In the genomic region with DNA sequence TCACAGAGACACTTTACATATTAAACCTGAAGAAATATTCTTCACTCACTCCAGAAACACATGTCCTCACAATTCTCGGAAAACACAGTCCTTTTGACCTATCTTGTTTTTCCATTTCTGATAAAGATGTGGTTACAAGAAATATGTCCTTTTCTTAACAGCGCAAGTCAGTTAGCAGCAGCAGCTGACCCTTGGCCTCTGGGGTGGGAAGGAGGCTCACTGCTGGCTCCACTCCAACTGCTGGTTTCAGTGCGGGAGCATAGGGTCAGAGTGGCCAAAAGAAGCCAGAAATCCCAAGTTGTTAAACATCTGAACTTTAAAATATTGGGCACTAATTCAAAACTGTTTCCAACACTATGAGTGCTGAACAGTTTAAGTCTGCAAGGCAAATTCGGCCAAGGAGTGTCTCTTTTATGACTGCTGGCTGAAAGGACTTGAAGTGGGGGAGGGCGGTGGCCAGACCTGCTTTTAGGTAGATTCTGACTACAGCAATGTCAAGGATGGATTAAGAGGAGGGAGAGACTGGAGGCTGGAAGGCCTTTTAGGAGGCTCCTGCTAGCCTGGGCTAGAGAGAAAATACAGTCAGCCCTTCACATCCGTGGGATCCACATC, we compare ENCODE assay signal across 18 cellular contexts. TPM values are rescaled to one million over a fixed set of nuclear protein-coding genes. Genes with fewer than 3 reads are reported as not detected.
A peak's percentile ranks its signal among the peaks of the same experiment; 100 is the strongest.
DNase-seq lines count a peak whose midpoint lies in the region; ATAC-seq, FAIRE-seq and TF ChIP-seq lines count a peak whose summit lies in the region.
"Had no signal": no experiment of that assay in that cellular context is flagged by ENCODE, and none has a peak within 500 bp of the region (broad histone marks: within the 10 kb centered on the region; RNA-seq: fewer than 3 reads in every experiment).

No MANE protein-coding gene starts in this region.

- H3K27me3 ChIP-seq in PC-3 (ENCODE audit: low read length) (no peaks in the 10 kb centered on the region), HepG2 (ENCODE audit: control insufficient read depth in 1 of 2, insufficient read depth in 2 of 2, low read length in 2 of 2) (no peaks in the 10 kb centered on the region), spleen (replicated peaks in 1 of 7) (no peaks in the 10 kb centered on the region)
- H3K27me3 ChIP-seq: ascending aorta had no signal

- H3K9me3 ChIP-seq in PC-3 (ENCODE audit: low read length) (no peaks in the 10 kb centered on the region), HepG2 (ENCODE audit: low read length) (no peaks in the 10 kb centered on the region), spleen (no peaks in the 10 kb centered on the region)
- H3K9me3 ChIP-seq: ascending aorta, prostate gland had no signal

- ATAC-seq in PC-3 (peak; percentile 18; the same call in 1 of the 2 replicates), HepG2 (no peak), GM21529 (IDR thresholded peaks at IDR 0.05; ENCODE audit: unreplicated experiment) (no peak)
- ATAC-seq: stimulated activated naive CD8-positive, alpha-beta T cell treated with anti-CD3 and anti-CD28 coated beads, Interleukin-15, amount 100 ng/mL, for 72 hours had no signal

- POLR2A ChIA-PET in PC-3 (lab: Charles Lee; ENCODE audit: unreplicated experiment) (no interaction called here), HepG2 (lab: Yijun Ruan, JAX) (interaction anchor here (1.0 kb wide), 1 partner anchor 59 kb away, joined by 3 read pairs; no protein-coding TSS in a partner anchor)

- H4K20me1 ChIP-seq in PC-3 (ENCODE audit: low read length) (no peaks in the 10 kb centered on the region), HepG2 (ENCODE audit: insufficient read depth, low read length) (no peaks in the 10 kb centered on the region)

- H3K27ac ChIP-seq in PC-3 (ENCODE audit: low read length) (peak overlapping the region; percentile 76), HepG2 (ENCODE audit: extremely low read length, insufficient read depth, low read length) (no peak overlapping the region), spleen (peak overlapping the region in 6 of 8 donors; percentile 1 to 76 (median 62))
- H3K27ac ChIP-seq: ascending aorta, C4-2B, prostate gland had no signal

- FAIRE-seq in HepG2 (lab: Jason Lieb, UNC) (peak; percentile 84), GM12891 (lab: Jason Lieb, UNC) (no peak)

- H3F3A ChIP-seq in PC-3 (ENCODE audit: low read length, unreplicated experiment), result peaks cover 6% of the 10 kb centered on the region

- DNase-seq in PC-3, result peak; percentile 46
- DNase-seq in erythroblast (lab: John Stamatoyannopoulos, UW), result peak; percentile 69 to 74
- DNase-seq in HepG2 (ENCODE audit: low spot score), result no peak
- no peak for DNase-seq in spleen
- DNase-seq in GM12891 (ENCODE audit: insufficient read length, low spot score), result no peak
- DNase-seq in NCI-H2196 treated with DMSO at 0.1 percent for 48 hours (lab: John Stamatoyannopoulos, UW; ENCODE audit: unreplicated experiment), result no peak
- no peak for DNase-seq in NCI-H82 (lab: John Stamatoyannopoulos, UW)
- DNase-seq: activated T-cell treated with anti-CD3 and anti-CD28 coated beads, Interleukin-2, amount 50 U/mL, for 24 hours; effector CD4-positive, alpha-beta T cell; HCEC 1CT; NCI-H1092; NCI-H524 treated with DMSO at 0.1 percent for 48 hours; SHP77 treated with DMSO at 0.1 percent for 48 hours; stimulated activated naive CD8-positive, alpha-beta T cell treated with anti-CD3 and anti-CD28 coated beads, Interleukin-15, amount 100 ng/mL, for 72 hours had no signal

- no peak for TF ChIP-seq EP300 in HepG2 (IDR thresholded peaks at IDR 0.05; ENCODE audit: low read depth in 2 of 2, low read length in 2 of 2)
- no peak for TF ChIP-seq EP300 in HepG2 (CRISPR knock-in tag; IDR thresholded peaks at IDR 0.05; ENCODE audit: borderline replicate concordance)

- no peaks in the 10 kb centered on the region for H3K9me2 ChIP-seq in PC-3 (replicated peaks; ENCODE audit: low read length)

- intact Hi-C loops in PC-3 (cut with micrococcal nuclease) (loop anchor here (2.0 kb wide), 1 partner anchor 30 kb away; a partner anchor contains a TSS), HepG2 (cut with micrococcal nuclease; ENCODE audit: unreplicated experiment) (no loop called here), spleen (cut with DNase I; ENCODE audit: low total_unique reads) (no loop called here)

- TF ChIP-seq RAD21 in HepG2 (CRISPR knock-in tag; IDR thresholded peaks at IDR 0.05), result no peak

- H2AFZ ChIP-seq in PC-3 (ENCODE audit: low read length), result no peak overlapping the region
- H2AFZ ChIP-seq in HepG2 (ENCODE audit: low read length), result no peak overlapping the region

- H3K36me3 ChIP-seq in PC-3 (ENCODE audit: low read depth, low read length) (peaks cover under 1% of the 10 kb centered on the region; the same call in 1 of the 2 replicates), HepG2 (replicated peaks in 1 of 2; ENCODE audit: control insufficient read depth in 1 of 2, insufficient read depth in 2 of 2, low read length in 2 of 2) (peaks cover under 1 to 11% of the 10 kb centered on the region in 2 experiments; a peak in 2 of 5 replicates), spleen (peaks cover 0 to 35% (median 7%) of the 10 kb centered on the region in 6 donors)

- H3K79me2 ChIP-seq in PC-3 (ENCODE audit: low read length) (no peaks in the 10 kb centered on the region), HepG2 (ENCODE audit: insufficient read depth, low read length) (no peaks in the 10 kb centered on the region)

- in situ Hi-C loops in HepG2 (cut with HindIII; ENCODE audit: extremely low pct_ligation_motif_present, low pct_unique_long_range_greater_than_20kb), result no loop called here

- TF ChIP-seq CTCF in PC-3 (conservative IDR thresholded peaks at IDR 0.05; ENCODE audit: low read depth, low read length) (no peak), HepG2 (CRISPR knock-in tag; IDR thresholded peaks at IDR 0.05) (no peak), spleen (IDR thresholded peaks at IDR 0.05 in 8 of 11, conservative IDR thresholded peaks at IDR 0.05 in 3 of 11) (no peak)

- WGBS in HepG2 (ENCODE audit: low lambda C conversion rate), result 40% methylated on average over 6 of the region's 6 CpGs
- WGBS in spleen, 5 donors, result 64 to 81% (median 74%) methylated on average over 6 of the region's 6 CpGs

- peaks cover 44% of the 10 kb centered on the region for H3K4me1 ChIP-seq in PC-3 (ENCODE audit: insufficient read depth, low read length)
- peaks cover 41% of the 10 kb centered on the region for H3K4me1 ChIP-seq in HepG2 (ENCODE audit: insufficient read depth, low read length)
- H3K4me1 ChIP-seq in spleen, result peaks cover 0 to 27% (median 4%) of the 10 kb centered on the region in 6 donors
- H3K4me1 ChIP-seq: prostate gland had no signal

- H3K4me2 ChIP-seq in PC-3 (ENCODE audit: low read length) (peak overlapping the region; percentile 58), HepG2 (ENCODE audit: low read depth, low read length) (peak overlapping the region; percentile 13; the same call in 1 of the 2 replicates)

- TF ChIP-seq POLR2A in erythroblast (IDR thresholded peaks at IDR 0.05; ENCODE audit: low read length), result no peak
- no peak for TF ChIP-seq POLR2A in HepG2 (IDR thresholded peaks at IDR 0.05; ENCODE audit: insufficient read depth in 1 of 2, low read depth in 2 of 2, low read length in 2 of 2)
- TF ChIP-seq POLR2A in spleen (IDR thresholded peaks at IDR 0.05), result no peak
- TF ChIP-seq POLR2A in GM12891 (IDR thresholded peaks at IDR 0.05; ENCODE audit: low read depth, low read length), result no peak

- CTCF ChIA-PET in PC-3 (lab: Charles Lee), result no interaction called here
- CTCF ChIA-PET in HepG2 (lab: Yijun Ruan, JAX; ENCODE audit: low intra/inter-chr PET ratio, low total read pairs), result interaction anchor here (1.1 kb wide), 1 partner anchor 59 kb away, joined by 4 read pairs; no protein-coding TSS in a partner anchor

- BruUV-seq in PC-3 (replicated peaks; lab: Mats Ljungman, UMichigan) (no TSS peak), HepG2 (replicated peaks; lab: Mats Ljungman, UMichigan) (no TSS peak)

- 0 out of 2 replicates have a peak overlapping the region, but pooled peaks have one; percentile 8 for H3K9ac ChIP-seq in PC-3 (ENCODE audit: low read length)
- H3K9ac ChIP-seq in HepG2 (ENCODE audit: insufficient read depth, low read depth, low read length), result no peak overlapping the region

- H3K4me3 ChIP-seq in PC-3 (ENCODE audit: low read length) (peak overlapping the region; percentile 17; the same call in 1 of the 2 replicates), HepG2 (replicated peaks in 1 of 3; ENCODE audit: insufficient read depth in 1 of 3, low read depth in 2 of 3, low read length in 3 of 3) (no peak overlapping the region), spleen (no peak overlapping the region)
- H3K4me3 ChIP-seq: ascending aorta, prostate gland had no signal

RNA-seq across cellular contexts. Expression of a gene that starts 12.3 kb away (rescaled TPM):
- 43.0 and 56.1 TPM in 2 replicates for total RNA-seq in PC-3 (2014; rRNA removed)
- 28.0 and 58.3 TPM in 2 replicates for total RNA-seq in HepG2 (2016; rRNA removed; fragmentation: Illumina TruSeq; extraction: Trizol)
- total RNA-seq in HepG2 (2016; cell fraction: cytosol; rRNA removed; fragmentation: Illumina TruSeq; extraction: Trizol; ENCODE audit: low read depth), result 13.7 and 15.2 TPM in 2 replicates
- total RNA-seq in HepG2 (2016; cell fraction: insoluble cytoplasmic fraction; rRNA removed; fragmentation: Illumina TruSeq; extraction: Trizol), result 22.8 and 61.4 TPM in 2 replicates
- 24.2 and 24.6 TPM in 2 replicates for total RNA-seq in HepG2 (2016; cell fraction: membrane; rRNA removed; fragmentation: Illumina TruSeq; extraction: Trizol)
- 65.4 and 81.2 TPM in 2 replicates for total RNA-seq in HepG2 (2016; cell fraction: nucleus; rRNA removed; fragmentation: Illumina TruSeq; extraction: Trizol)
- 132 and 137 TPM in 2 replicates for polyA plus RNA-seq in HepG2 (2011; rRNA removed)
- 96.3 and 120 TPM in 2 replicates for polyA plus RNA-seq in HepG2 (2011; cell fraction: cytosol; rRNA removed)
- polyA plus RNA-seq in HepG2 (2011; cell fraction: nucleus; rRNA removed), result 355 and 421 TPM in 2 replicates
- 76.8 and 81.7 TPM in 2 replicates for polyA plus RNA-seq in HepG2 (2012)
- 15.5 and 16.9 TPM in 2 replicates for polyA plus RNA-seq in HepG2 (2016; cell fraction: cytosol; fragmentation: Illumina TruSeq; extraction: Trizol; ENCODE audit: low read depth)
- polyA plus RNA-seq in HepG2 (2016; cell fraction: insoluble cytoplasmic fraction; fragmentation: Illumina TruSeq; extraction: Trizol; ENCODE audit: low read depth), result 43.0 and 58.5 TPM in 2 replicates
- 30.0 and 37.0 TPM in 2 replicates for polyA plus RNA-seq in HepG2 (2016; cell fraction: membrane; fragmentation: Illumina TruSeq; extraction: Trizol; ENCODE audit: low read depth)
- 188 and 192 TPM in 2 replicates for polyA plus RNA-seq in HepG2 (2016; cell fraction: nucleus; fragmentation: Illumina TruSeq; extraction: Trizol; ENCODE audit: insufficient read depth, low read depth)
- 248 and 683 TPM in 2 replicates for polyA minus RNA-seq in HepG2 (2011; rRNA and poly(A)+ RNA removed; ENCODE audit: low replicate concordance)
- polyA minus RNA-seq in HepG2 (2011; cell fraction: cytosol; rRNA and poly(A)+ RNA removed), result 150 and 151 TPM in 2 replicates
- polyA minus RNA-seq in HepG2 (2011; cell fraction: nucleus; rRNA and poly(A)+ RNA removed), result 219 and 243 TPM in 2 replicates
- 10 to 100 TPM; 56.1 to 93.1 (median 73.0) TPM for total RNA-seq in spleen
- 10 to 100 TPM; 22.3 to 48.9 (median 26.8) TPM for polyA plus RNA-seq in spleen
- 38.1 TPM for polyA plus RNA-seq in GM12891 (2012; ENCODE audit: low read depth, missing spikeins)

RNA-seq across cellular contexts. Expression of a gene that starts 31.0 kb away (rescaled TPM):
- total RNA-seq in PC-3 (2014; rRNA removed), result 14.1 and 19.2 TPM in 2 replicates
- total RNA-seq in HepG2 (2016; rRNA removed; fragmentation: Illumina TruSeq; extraction: Trizol), result 48.6 and 55.9 TPM in 2 replicates
- 148 and 152 TPM in 2 replicates for total RNA-seq in HepG2 (2016; cell fraction: cytosol; rRNA removed; fragmentation: Illumina TruSeq; extraction: Trizol; ENCODE audit: low read depth)
- 39.9 and 57.5 TPM in 2 replicates for total RNA-seq in HepG2 (2016; cell fraction: insoluble cytoplasmic fraction; rRNA removed; fragmentation: Illumina TruSeq; extraction: Trizol)
- total RNA-seq in HepG2 (2016; cell fraction: membrane; rRNA removed; fragmentation: Illumina TruSeq; extraction: Trizol), result 249 and 253 TPM in 2 replicates
- total RNA-seq in HepG2 (2016; cell fraction: nucleus; rRNA removed; fragmentation: Illumina TruSeq; extraction: Trizol), result 22.8 and 23.0 TPM in 2 replicates
- 63.6 and 73.3 TPM in 2 replicates for polyA plus RNA-seq in HepG2 (2011; rRNA removed)
- polyA plus RNA-seq in HepG2 (2011; cell fraction: cytosol; rRNA removed), result 65.6 and 84.8 TPM in 2 replicates
- 45.3 and 47.1 TPM in 2 replicates for polyA plus RNA-seq in HepG2 (2011; cell fraction: nucleus; rRNA removed)
- polyA plus RNA-seq in HepG2 (2012), result 36.8 and 51.0 TPM in 2 replicates
- polyA plus RNA-seq in HepG2 (2016; cell fraction: cytosol; fragmentation: Illumina TruSeq; extraction: Trizol; ENCODE audit: low read depth), result 247 and 251 TPM in 2 replicates
- 54.3 and 66.5 TPM in 2 replicates for polyA plus RNA-seq in HepG2 (2016; cell fraction: insoluble cytoplasmic fraction; fragmentation: Illumina TruSeq; extraction: Trizol; ENCODE audit: low read depth)
- 277 and 306 TPM in 2 replicates for polyA plus RNA-seq in HepG2 (2016; cell fraction: membrane; fragmentation: Illumina TruSeq; extraction: Trizol; ENCODE audit: low read depth)
- polyA plus RNA-seq in HepG2 (2016; cell fraction: nucleus; fragmentation: Illumina TruSeq; extraction: Trizol; ENCODE audit: insufficient read depth, low read depth), result 44.5 and 47.6 TPM in 2 replicates
- polyA minus RNA-seq in HepG2 (2011; rRNA and poly(A)+ RNA removed; ENCODE audit: low replicate concordance), result 109 and 147 TPM in 2 replicates
- polyA minus RNA-seq in HepG2 (2011; cell fraction: cytosol; rRNA and poly(A)+ RNA removed), result 32.5 and 36.6 TPM in 2 replicates
- 26.1 and 37.3 TPM in 2 replicates for polyA minus RNA-seq in HepG2 (2011; cell fraction: nucleus; rRNA and poly(A)+ RNA removed)
- 10 to 100 TPM; 11.6 to 18.6 (median 14.9) TPM for total RNA-seq in spleen
- polyA plus RNA-seq in spleen, result 10 to 100 TPM in 1 of 3 donors, 1 to 10 TPM in 2; 7.1 to 10.5 (median 8.0) TPM
- 17.6 TPM for polyA plus RNA-seq in GM12891 (2012; ENCODE audit: low read depth, missing spikeins)

RNA-seq across cellular contexts. Expression of a gene that starts 50.0 kb away (rescaled TPM):
- total RNA-seq in PC-3 (2014; rRNA removed) (11.9 and 15.6 TPM in 2 replicates), HepG2 (2016; rRNA removed; fragmentation: Illumina TruSeq; extraction: Trizol) (0.20 and 0.31 TPM in 2 replicates), spleen (10 to 100 TPM in 6 of 7 donors, 1 to 10 TPM in 1; 10.0 to 17.9 (median 11.9) TPM)
- total RNA-seq in HepG2 (2016; cell fraction: cytosol; rRNA removed; fragmentation: Illumina TruSeq; extraction: Trizol; ENCODE audit: low read depth), result 0.18 TPM in 1 of 2 replicates, not detected in the other
- 0.15 and 0.19 TPM in 2 replicates for total RNA-seq in HepG2 (2016; cell fraction: insoluble cytoplasmic fraction; rRNA removed; fragmentation: Illumina TruSeq; extraction: Trizol)
- total RNA-seq in HepG2 (2016; cell fraction: membrane; rRNA removed; fragmentation: Illumina TruSeq; extraction: Trizol), result 0.15 and 0.24 TPM in 2 replicates
- 0.60 and 0.99 TPM in 2 replicates for total RNA-seq in HepG2 (2016; cell fraction: nucleus; rRNA removed; fragmentation: Illumina TruSeq; extraction: Trizol)
- polyA plus RNA-seq in HepG2 (2011; rRNA removed) (0.73 and 0.91 TPM in 2 replicates), spleen (10 to 100 TPM in 1 of 3 donors, 1 to 10 TPM in 2; 5.2 to 14.0 (median 6.7) TPM)
- 0.34 and 0.65 TPM in 2 replicates for polyA plus RNA-seq in HepG2 (2011; cell fraction: cytosol; rRNA removed)
- polyA plus RNA-seq in HepG2 (2011; cell fraction: nucleus; rRNA removed), result 3.3 and 5.1 TPM in 2 replicates
- 0.91 and 2.1 TPM in 2 replicates for polyA plus RNA-seq in HepG2 (2012)
- polyA plus RNA-seq in HepG2 (2016; cell fraction: cytosol; fragmentation: Illumina TruSeq; extraction: Trizol; ENCODE audit: low read depth), result 0.11 and 0.17 TPM in 2 replicates
- 0.59 and 0.88 TPM in 2 replicates for polyA plus RNA-seq in HepG2 (2016; cell fraction: insoluble cytoplasmic fraction; fragmentation: Illumina TruSeq; extraction: Trizol; ENCODE audit: low read depth)
- 0.28 and 0.30 TPM in 2 replicates for polyA plus RNA-seq in HepG2 (2016; cell fraction: membrane; fragmentation: Illumina TruSeq; extraction: Trizol; ENCODE audit: low read depth)
- 1.8 and 2.0 TPM in 2 replicates for polyA plus RNA-seq in HepG2 (2016; cell fraction: nucleus; fragmentation: Illumina TruSeq; extraction: Trizol; ENCODE audit: insufficient read depth, low read depth)
- 0.44 and 3.1 TPM in 2 replicates for polyA minus RNA-seq in HepG2 (2011; rRNA and poly(A)+ RNA removed; ENCODE audit: low replicate concordance)
- polyA minus RNA-seq in HepG2 (2011; cell fraction: cytosol; rRNA and poly(A)+ RNA removed), result 0.69 TPM in 1 of 2 replicates, not detected in the other
- 0.99 TPM in 1 of 2 replicates, not detected in the other for polyA minus RNA-seq in HepG2 (2011; cell fraction: nucleus; rRNA and poly(A)+ RNA removed)
- polyA plus RNA-seq in GM12891 (2012; ENCODE audit: low read depth, missing spikeins), result 2.5 TPM

RNA-seq across cellular contexts. Expression of a gene that starts 51.0 kb away (rescaled TPM):
- total RNA-seq in PC-3 (2014; rRNA removed) (244 and 258 TPM in 2 replicates), HepG2 (2016; rRNA removed; fragmentation: Illumina TruSeq; extraction: Trizol) (498 and 508 TPM in 2 replicates), spleen (100 to 1,000 TPM; 197 to 292 (median 235) TPM)
- 947 and 1,365 TPM in 2 replicates for total RNA-seq in HepG2 (2016; cell fraction: cytosol; rRNA removed; fragmentation: Illumina TruSeq; extraction: Trizol; ENCODE audit: low read depth)
- total RNA-seq in HepG2 (2016; cell fraction: insoluble cytoplasmic fraction; rRNA removed; fragmentation: Illumina TruSeq; extraction: Trizol), result 496 and 506 TPM in 2 replicates
- total RNA-seq in HepG2 (2016; cell fraction: membrane; rRNA removed; fragmentation: Illumina TruSeq; extraction: Trizol), result 928 and 1,097 TPM in 2 replicates
- 200 and 226 TPM in 2 replicates for total RNA-seq in HepG2 (2016; cell fraction: nucleus; rRNA removed; fragmentation: Illumina TruSeq; extraction: Trizol)
- polyA plus RNA-seq in HepG2 (2011; rRNA removed) (491 and 584 TPM in 2 replicates), spleen (100 to 1,000 TPM; 418 to 556 (median 523) TPM)
- 627 and 1,057 TPM in 2 replicates for polyA plus RNA-seq in HepG2 (2011; cell fraction: cytosol; rRNA removed)
- polyA plus RNA-seq in HepG2 (2011; cell fraction: nucleus; rRNA removed), result 336 and 383 TPM in 2 replicates
- 371 and 440 TPM in 2 replicates for polyA plus RNA-seq in HepG2 (2012)
- 1,401 and 1,836 TPM in 2 replicates for polyA plus RNA-seq in HepG2 (2016; cell fraction: cytosol; fragmentation: Illumina TruSeq; extraction: Trizol; ENCODE audit: low read depth)
- 640 and 680 TPM in 2 replicates for polyA plus RNA-seq in HepG2 (2016; cell fraction: insoluble cytoplasmic fraction; fragmentation: Illumina TruSeq; extraction: Trizol; ENCODE audit: low read depth)
- polyA plus RNA-seq in HepG2 (2016; cell fraction: membrane; fragmentation: Illumina TruSeq; extraction: Trizol; ENCODE audit: low read depth), result 1,282 and 1,407 TPM in 2 replicates
- 415 and 448 TPM in 2 replicates for polyA plus RNA-seq in HepG2 (2016; cell fraction: nucleus; fragmentation: Illumina TruSeq; extraction: Trizol; ENCODE audit: insufficient read depth, low read depth)
- 310 and 535 TPM in 2 replicates for polyA minus RNA-seq in HepG2 (2011; rRNA and poly(A)+ RNA removed; ENCODE audit: low replicate concordance)
- polyA minus RNA-seq in HepG2 (2011; cell fraction: cytosol; rRNA and poly(A)+ RNA removed), result 514 and 560 TPM in 2 replicates
- polyA minus RNA-seq in HepG2 (2011; cell fraction: nucleus; rRNA and poly(A)+ RNA removed), result 136 and 144 TPM in 2 replicates
- 666 TPM for polyA plus RNA-seq in GM12891 (2012; ENCODE audit: low read depth, missing spikeins)

RNA-seq across cellular contexts. Expression of a gene that starts 58.0 kb away (rescaled TPM):
- total RNA-seq in PC-3 (2014; rRNA removed), result 0.69 and 0.75 TPM in 2 replicates
- total RNA-seq in HepG2 (2016; rRNA removed; fragmentation: Illumina TruSeq; extraction: Trizol), result 4.0 and 9.7 TPM in 2 replicates
- 0.53 and 0.61 TPM in 2 replicates for total RNA-seq in HepG2 (2016; cell fraction: cytosol; rRNA removed; fragmentation: Illumina TruSeq; extraction: Trizol; ENCODE audit: low read depth)
- 4.1 and 12.5 TPM in 2 replicates for total RNA-seq in HepG2 (2016; cell fraction: insoluble cytoplasmic fraction; rRNA removed; fragmentation: Illumina TruSeq; extraction: Trizol)
- total RNA-seq in HepG2 (2016; cell fraction: membrane; rRNA removed; fragmentation: Illumina TruSeq; extraction: Trizol), result 1.4 TPM in 2 replicates
- total RNA-seq in HepG2 (2016; cell fraction: nucleus; rRNA removed; fragmentation: Illumina TruSeq; extraction: Trizol), result 8.7 and 9.5 TPM in 2 replicates
- 8.1 and 13.1 TPM in 2 replicates for polyA plus RNA-seq in HepG2 (2011; rRNA removed)
- 9.7 and 19.1 TPM in 2 replicates for polyA plus RNA-seq in HepG2 (2011; cell fraction: cytosol; rRNA removed)
- 30.1 and 34.4 TPM in 2 replicates for polyA plus RNA-seq in HepG2 (2011; cell fraction: nucleus; rRNA removed)
- polyA plus RNA-seq in HepG2 (2012), result 8.6 and 10.0 TPM in 2 replicates
- 0.42 and 0.58 TPM in 2 replicates for polyA plus RNA-seq in HepG2 (2016; cell fraction: cytosol; fragmentation: Illumina TruSeq; extraction: Trizol; ENCODE audit: low read depth)
- 2.8 and 3.2 TPM in 2 replicates for polyA plus RNA-seq in HepG2 (2016; cell fraction: insoluble cytoplasmic fraction; fragmentation: Illumina TruSeq; extraction: Trizol; ENCODE audit: low read depth)
- 0.45 and 1.0 TPM in 2 replicates for polyA plus RNA-seq in HepG2 (2016; cell fraction: membrane; fragmentation: Illumina TruSeq; extraction: Trizol; ENCODE audit: low read depth)
- polyA plus RNA-seq in HepG2 (2016; cell fraction: nucleus; fragmentation: Illumina TruSeq; extraction: Trizol; ENCODE audit: insufficient read depth, low read depth), result 14.3 and 15.9 TPM in 2 replicates
- polyA minus RNA-seq in HepG2 (2011; rRNA and poly(A)+ RNA removed; ENCODE audit: low replicate concordance), result 0.54 and 19.1 TPM in 2 replicates
- polyA minus RNA-seq in HepG2 (2011; cell fraction: cytosol; rRNA and poly(A)+ RNA removed), result 13.6 and 17.2 TPM in 2 replicates
- 4.8 and 5.6 TPM in 2 replicates for polyA minus RNA-seq in HepG2 (2011; cell fraction: nucleus; rRNA and poly(A)+ RNA removed)
- total RNA-seq in spleen, result 100 to 1,000 TPM in 6 of 7 donors, 10 to 100 TPM in 1; 62.5 to 152 (median 112) TPM
- 10 to 100 TPM; 18.3 to 71.4 (median 40.7) TPM for polyA plus RNA-seq in spleen
- 0.40 TPM for polyA plus RNA-seq in GM12891 (2012; ENCODE audit: low read depth, missing spikeins)

Comparison
In these comparisons a context has a peak if more than half of its experiments do, and no peak if none do; other contexts are left out.
1. DNase-seq: peak in PC-3 (single experiment) and erythroblast (2 of 2); none in HepG2 (single experiment), spleen (single experiment), GM12891 (single experiment), NCI-H2196 treated with DMSO at 0.1 percent for 48 hours (single experiment) and NCI-H82 (single experiment).